In genomic region chr4:20289782-20290181, GRCh38 we compare ENCODE assay signal across 20 cellular contexts. TPM values are rescaled to one million over a fixed set of nuclear protein-coding genes. Genes with fewer than 3 reads are reported as not detected.
"Had no signal": no experiment of that assay in that cellular context is flagged by ENCODE, and none has a peak within 500 bp of the region (broad histone marks: within the 10 kb centered on the region; RNA-seq: fewer than 3 reads in every experiment).

No MANE protein-coding gene starts in this region.

- H3K27me3 ChIP-seq: gastroesophageal sphincter, spleen, thyroid gland, upper lobe of left lung, uterus had no signal

- H3K4me1 Mint-ChIP-seq: immature natural killer cell, naive B cell had no signal

- H3K4me3 Mint-ChIP-seq: immature natural killer cell, naive B cell, nephron had no signal

- H3K36me3 ChIP-seq: gastroesophageal sphincter, left ventricle myocardium inferior, lower lobe of right lung, spleen, thyroid gland, upper lobe of left lung, uterus had no signal

- H3K36me3 Mint-ChIP-seq: immature natural killer cell, naive B cell had no signal

- H3K27ac ChIP-seq: gastroesophageal sphincter, left ventricle myocardium inferior, lower lobe of right lung, psoas muscle, spleen, thyroid gland, upper lobe of left lung, uterus had no signal

- H3K4me1 ChIP-seq: left ventricle myocardium inferior, lower lobe of right lung, psoas muscle, spleen, thyroid gland, upper lobe of left lung, uterus had no signal

- DNase-seq: glutamatergic neuron; immature natural killer cell; kidney; left cardiac atrium; left ventricle myocardium inferior; lower lobe of right lung; mesendoderm; naive B cell; psoas muscle; retina; spleen; stimulated activated CD4-positive, alpha-beta T cell treated with anti-CD3 and anti-CD28 coated beads, Interleukin-15, amount 100 ng/mL, for 24 hours; stimulated activated CD4-positive, alpha-beta T cell treated with anti-CD3 and anti-CD28 coated beads, Interleukin-1b, Interleukin-23, amount 100 ng/mL, for 48 hours; stimulated activated CD4-positive, alpha-beta T cell treated with anti-CD3 and anti-CD28 coated beads, Interleukin-4, amount 100 ng/mL, for 4 hours; stimulated activated naive CD4-positive, alpha-beta T cell; thyroid gland; upper lobe of left lung; uterus had no signal

- H3K9me3 ChIP-seq: gastroesophageal sphincter, left ventricle myocardium inferior, lower lobe of right lung, psoas muscle, spleen, thyroid gland, upper lobe of left lung, uterus had no signal

- H3K4me3 ChIP-seq: gastroesophageal sphincter, left ventricle myocardium inferior, lower lobe of right lung, psoas muscle, spleen, thyroid gland, upper lobe of left lung, uterus had no signal

- H3K9me3 Mint-ChIP-seq: nephron had no signal

- H3K27ac Mint-ChIP-seq: immature natural killer cell, naive B cell, nephron had no signal

RNA-seq across cellular contexts. Expression of gene SLIT2, which starts 38.1 kb away (rescaled TPM):
- polyA plus RNA-seq: immature natural killer cell had no signal
